In the genomic region with DNA sequence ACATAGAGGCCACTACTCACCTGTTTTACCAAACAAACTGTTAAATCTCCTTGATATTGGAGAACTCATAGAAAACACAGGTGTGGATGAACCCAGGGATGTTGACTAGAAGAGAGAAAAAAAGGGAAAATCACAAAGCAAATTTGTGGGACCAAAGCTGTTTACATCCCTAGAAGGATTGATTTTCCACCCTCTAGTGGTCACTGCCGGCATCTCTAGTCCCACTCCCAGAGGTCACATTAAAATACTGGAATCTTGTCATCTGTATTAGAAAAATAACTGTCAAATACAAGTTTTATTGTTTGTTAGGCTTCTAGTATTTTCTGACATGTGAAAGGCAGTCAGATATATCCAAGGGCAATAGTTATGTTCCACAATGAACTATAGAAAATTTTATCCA, we compare ENCODE assay signal across 8 cellular contexts.
DNase-seq lines count a peak whose midpoint lies in the region; ATAC-seq and TF ChIP-seq lines count a peak whose summit lies in the region.
"Not testable (repeated sequence)": the region's sequence is repeated elsewhere in the genome, so short reads cannot be mapped to it uniquely, and the experiment has no call there.

No MANE protein-coding gene starts in this region.

- H3K27ac ChIP-seq in PC-3 (ENCODE audit: low read length); upper lobe of right lung: not testable (repeated sequence)

- not testable (repeated sequence) for H3K4me2 ChIP-seq in PC-3 (ENCODE audit: low read length)

- H3K4me1 ChIP-seq in PC-3 (ENCODE audit: insufficient read depth, low read length); upper lobe of right lung: not testable (repeated sequence)

- H3K4me3 ChIP-seq in PC-3 (ENCODE audit: low read length); upper lobe of right lung: not testable (repeated sequence)

- H2AFZ ChIP-seq in PC-3 (ENCODE audit: low read length) = not testable (repeated sequence)

- not testable (repeated sequence) for H3K9me3 ChIP-seq in PC-3 (ENCODE audit: low read length); upper lobe of right lung

- intact Hi-C loops in PC-3 (cut with micrococcal nuclease); Right ventricle myocardium superior (cut with DNase I); upper lobe of right lung (cut with DNase I): not testable (repeated sequence)

- TF ChIP-seq CTCF in PC-3 (conservative IDR thresholded peaks at IDR 0.05; ENCODE audit: low read depth, low read length); upper lobe of right lung (IDR thresholded peaks at IDR 0.05): not testable (repeated sequence)

- CTCF ChIA-PET in PC-3 (lab: Charles Lee) = not testable (repeated sequence)

- H3K79me2 ChIP-seq in PC-3 (ENCODE audit: low read length) = not testable (repeated sequence)

- DNase-seq in PC-3, Right ventricle myocardium superior, upper lobe of right lung: not testable (repeated sequence)

- POLR2A ChIA-PET in PC-3 (lab: Charles Lee; ENCODE audit: unreplicated experiment) = not testable (repeated sequence)

- ATAC-seq in GM18502 (IDR thresholded peaks at IDR 0.05; ENCODE audit: poor library complexity, unreplicated experiment) = peak; percentile 89
- peak; percentile 69 for ATAC-seq in GM19397 (IDR thresholded peaks at IDR 0.05; ENCODE audit: unreplicated experiment)
- ATAC-seq in GM21717 (IDR thresholded peaks at IDR 0.05; ENCODE audit: unreplicated experiment) = peak; percentile 76
- peak; percentile 75 for ATAC-seq in HG02759 (IDR thresholded peaks at IDR 0.05; ENCODE audit: unreplicated experiment)
- peak; percentile 63 for ATAC-seq in HG03103 (IDR thresholded peaks at IDR 0.05; ENCODE audit: low read depth, unreplicated experiment)
- ATAC-seq in PC-3 = peak; percentile 75
- ATAC-seq in Right ventricle myocardium superior (ENCODE audit: poor library complexity) = peak; percentile 63
- peak; percentile 75 for ATAC-seq in upper lobe of right lung

- not testable (repeated sequence) for H3F3A ChIP-seq in PC-3 (ENCODE audit: low read length, unreplicated experiment)

- H3K27me3 ChIP-seq in PC-3 (ENCODE audit: low read length); upper lobe of right lung: not testable (repeated sequence)

- not testable (repeated sequence) for H4K20me1 ChIP-seq in PC-3 (ENCODE audit: low read length)

- H3K9ac ChIP-seq in PC-3 (ENCODE audit: low read length) = not testable (repeated sequence)

- BruUV-seq in PC-3 (replicated peaks; lab: Mats Ljungman, UMichigan) = not testable (repeated sequence)

- H3K36me3 ChIP-seq in PC-3 (ENCODE audit: low read depth, low read length); upper lobe of right lung: not testable (repeated sequence)

- not testable (repeated sequence) for H3K9me2 ChIP-seq in PC-3 (replicated peaks; ENCODE audit: low read length)
